In the genomic region with DNA sequence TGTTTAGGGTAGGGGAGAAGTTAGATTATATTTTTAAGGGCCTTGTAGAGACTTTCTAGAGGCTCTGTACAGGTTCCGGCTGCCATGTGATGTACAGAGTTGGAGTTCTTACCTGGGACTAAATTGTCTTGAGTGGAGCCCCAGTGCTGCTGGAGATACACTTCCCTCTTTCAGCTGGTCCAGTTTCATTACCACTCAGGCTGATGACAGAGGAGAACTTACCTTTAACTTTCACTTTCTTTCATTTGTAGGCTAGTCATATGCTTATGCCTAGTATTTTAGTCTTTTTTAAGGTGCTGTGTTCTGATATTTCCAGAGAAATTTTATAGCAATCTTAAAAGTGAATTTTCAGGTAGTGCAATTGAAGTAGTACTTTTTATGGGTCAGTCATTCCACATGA, we compare ENCODE assay signal across 14 cellular contexts.
DNase-seq lines count a peak whose midpoint lies in the region; ATAC-seq, FAIRE-seq and TF ChIP-seq lines count a peak whose summit lies in the region.
"Had no signal": no experiment of that assay in that cellular context is flagged by ENCODE, and none has a peak within 500 bp of the region (broad histone marks: within the 10 kb centered on the region; RNA-seq: fewer than 3 reads in every experiment).

No MANE protein-coding gene starts in this region.

- peaks cover 14% of the 10 kb centered on the region for H3K4me1 Mint-ChIP-seq in T-helper 17 cell
- H3K4me1 Mint-ChIP-seq in naive thymus-derived CD8-positive, alpha-beta T cell, result peaks cover 13 to 25% (median 23%) of the 10 kb centered on the region in 4 donors

- 100% methylated on average over 1 of the region's 1 CpG for WGBS in SK-N-SH (ENCODE audit: low lambda C conversion rate)

- H3K27me3 ChIP-seq in SK-N-SH (ENCODE audit: insufficient read depth), result no peaks in the 10 kb centered on the region
- H3K27me3 ChIP-seq in uterus, result no peaks in the 10 kb centered on the region
- H3K27me3 ChIP-seq: tibial nerve had no signal

- no peaks in the 10 kb centered on the region for H3K4me1 ChIP-seq in SK-N-SH (ENCODE audit: control insufficient read depth in 1 of 2, insufficient read depth in 2 of 2, low read depth in 1 of 2, low read length in 1 of 2)
- H3K4me1 ChIP-seq in uterus, result no peaks in the 10 kb centered on the region

- H3K27ac ChIP-seq in SK-N-SH (ENCODE audit: low read depth in 2 of 2, low read length in 1 of 2) (no peak overlapping the region), uterus (no peak overlapping the region)
- H3K27ac ChIP-seq: tibial nerve had no signal

- peaks cover 3% of the 10 kb centered on the region for H3F3A ChIP-seq in SK-N-SH (replicated peaks; ENCODE audit: insufficient read depth)

- CTCF ChIA-PET in SK-N-SH (lab: Yijun Ruan, JAX), result interaction anchor here (1.0 to 4.1 kb wide), 3 partner anchors 10 to 475 kb away, joined by 4 to 34 read pairs (median 9); no protein-coding TSS in a partner anchor

- TF ChIP-seq CTCF in SK-N-SH (IDR thresholded peaks at IDR 0.05) (no peak), uterus (IDR thresholded peaks at IDR 0.05) (no peak)

- peaks cover 4% of the 10 kb centered on the region for H3K36me3 Mint-ChIP-seq in T-helper 17 cell (ENCODE audit: low read depth)
- H3K36me3 Mint-ChIP-seq in naive thymus-derived CD8-positive, alpha-beta T cell, result peaks cover 0 to 39% (median 6%) of the 10 kb centered on the region in 3 donors

- H3K9ac ChIP-seq in SK-N-SH, result no peak overlapping the region

- no peaks in the 10 kb centered on the region for H3K9me3 Mint-ChIP-seq in naive thymus-derived CD8-positive, alpha-beta T cell
- H3K9me3 Mint-ChIP-seq: CD4-positive, alpha-beta T cell; neural crest cell had no signal

- POLR2A ChIA-PET in SK-N-SH (lab: Yijun Ruan, JAX), result no interaction called here
- POLR2A ChIA-PET in naive thymus-derived CD8-positive, alpha-beta T cell (lab: Charles Lee), result no interaction called here

- peaks cover 16% of the 10 kb centered on the region; the same call in 1 of the 2 replicates for H3K79me2 ChIP-seq in SK-N-SH (ENCODE audit: insufficient read depth)

- no peak for TF ChIP-seq EP300 in SK-N-SH (IDR thresholded peaks at IDR 0.05; ENCODE audit: borderline replicate concordance in 1 of 2, low read depth in 1 of 2, low read length in 1 of 2)

- H3K9me3 ChIP-seq in T-helper 17 cell (ENCODE audit: control insufficient read depth, low read length, poor library complexity, severe bottlenecking) (no peaks in the 10 kb centered on the region), SK-N-SH (no peaks in the 10 kb centered on the region), uterus (no peaks in the 10 kb centered on the region)
- H3K9me3 ChIP-seq: tibial nerve had no signal

- no peaks in the 10 kb centered on the region for H3K27me3 Mint-ChIP-seq in T-helper 17 cell
- no peaks in the 10 kb centered on the region for H3K27me3 Mint-ChIP-seq in naive thymus-derived CD8-positive, alpha-beta T cell
- H3K27me3 Mint-ChIP-seq: CD4-positive, alpha-beta T cell had no signal

- H3K4me3 ChIP-seq in SK-N-SH (ENCODE audit: low read depth in 2 of 2, low read length in 1 of 2), result no peak overlapping the region
- no peak overlapping the region for H3K4me3 ChIP-seq in uterus
- H3K4me3 ChIP-seq: tibial nerve had no signal

- peak; percentile 88 for FAIRE-seq in GM12891 (lab: Jason Lieb, UNC)

- no peak overlapping the region for H3K4me3 Mint-ChIP-seq in T-helper 17 cell
- no peak overlapping the region for H3K4me3 Mint-ChIP-seq in naive thymus-derived CD8-positive, alpha-beta T cell
- H3K4me3 Mint-ChIP-seq: CD4-positive, alpha-beta T cell; neural crest cell had no signal

- H3K36me3 ChIP-seq in SK-N-SH (replicated peaks in 1 of 2; ENCODE audit: control insufficient read depth in 1 of 2, insufficient read depth in 2 of 2, low read length in 1 of 2), result peaks cover 15 to 28% of the 10 kb centered on the region in 2 experiments
- H3K36me3 ChIP-seq in uterus, result no peaks in the 10 kb centered on the region

- H3K9me2 ChIP-seq in SK-N-SH, result no peaks in the 10 kb centered on the region

- no peaks in the 10 kb centered on the region for H4K20me1 ChIP-seq in SK-N-SH (ENCODE audit: insufficient read depth)

- no peak for TF ChIP-seq RAD21 in SK-N-SH (IDR thresholded peaks at IDR 0.05; ENCODE audit: low read length)

- intact Hi-C loops in uterus (cut with DNase I; ENCODE audit: low total_unique reads), result no loop called here

- no peak overlapping the region for H2AFZ ChIP-seq in SK-N-SH (ENCODE audit: low read depth)

- no peak overlapping the region for H3K27ac Mint-ChIP-seq in T-helper 17 cell
- peak overlapping the region in 4 of 10 donors; percentile 11 to 62 (median 54) for H3K27ac Mint-ChIP-seq in naive thymus-derived CD8-positive, alpha-beta T cell
- H3K27ac Mint-ChIP-seq: CD4-positive, alpha-beta T cell had no signal

- no peak overlapping the region for H3K4me2 ChIP-seq in SK-N-SH

- ATAC-seq in GM19468 (IDR thresholded peaks at IDR 0.05; ENCODE audit: extremely low read depth, unreplicated experiment), result peak; percentile 76
- ATAC-seq in HG03196 (IDR thresholded peaks at IDR 0.05; ENCODE audit: unreplicated experiment), result peak; percentile 88
- ATAC-seq in T-helper 17 cell, result peak; percentile 40
- ATAC-seq in naive thymus-derived CD8-positive, alpha-beta T cell, result no peak

- peak; percentile 29 for DNase-seq in GM12891 (ENCODE audit: insufficient read length, low spot score)
- DNase-seq in T-helper 17 cell, result no peak
- no peak for DNase-seq in SK-N-SH
- no peak for DNase-seq in activated CD8-positive, alpha-beta memory T cell treated with anti-CD3 and anti-CD28 coated beads, Interleukin-2, amount 50 U/mL, for 4 hours
- no peak for DNase-seq in naive thymus-derived CD8-positive, alpha-beta T cell
- no peak for DNase-seq in uterus
- DNase-seq: CD4-positive, alpha-beta T cell; cortex of kidney; NCI-H2171 treated with DMSO at 0.1 percent for 48 hours; SW 1271 had no signal

- TF ChIP-seq POLR2A in GM12891 (IDR thresholded peaks at IDR 0.05; ENCODE audit: low read depth, low read length) (no peak), uterus (IDR thresholded peaks at IDR 0.05) (no peak)

TF ChIP-seq in GM12891, 5 proteins besides CTCF, POLR2A, EP300 and RAD21:
- no peak for TF ChIP-seq POU2F2 (IDR thresholded peaks at IDR 0.05; ENCODE audit: low read depth, low read length)
- peak; percentile 97 for TF ChIP-seq SPI1 (IDR thresholded peaks at IDR 0.05; ENCODE audit: low read depth, low read length)

TF ChIP-seq in SK-N-SH, 30 proteins besides CTCF, POLR2A, EP300 and RAD21:
- TF ChIP-seq, protein P1, sequence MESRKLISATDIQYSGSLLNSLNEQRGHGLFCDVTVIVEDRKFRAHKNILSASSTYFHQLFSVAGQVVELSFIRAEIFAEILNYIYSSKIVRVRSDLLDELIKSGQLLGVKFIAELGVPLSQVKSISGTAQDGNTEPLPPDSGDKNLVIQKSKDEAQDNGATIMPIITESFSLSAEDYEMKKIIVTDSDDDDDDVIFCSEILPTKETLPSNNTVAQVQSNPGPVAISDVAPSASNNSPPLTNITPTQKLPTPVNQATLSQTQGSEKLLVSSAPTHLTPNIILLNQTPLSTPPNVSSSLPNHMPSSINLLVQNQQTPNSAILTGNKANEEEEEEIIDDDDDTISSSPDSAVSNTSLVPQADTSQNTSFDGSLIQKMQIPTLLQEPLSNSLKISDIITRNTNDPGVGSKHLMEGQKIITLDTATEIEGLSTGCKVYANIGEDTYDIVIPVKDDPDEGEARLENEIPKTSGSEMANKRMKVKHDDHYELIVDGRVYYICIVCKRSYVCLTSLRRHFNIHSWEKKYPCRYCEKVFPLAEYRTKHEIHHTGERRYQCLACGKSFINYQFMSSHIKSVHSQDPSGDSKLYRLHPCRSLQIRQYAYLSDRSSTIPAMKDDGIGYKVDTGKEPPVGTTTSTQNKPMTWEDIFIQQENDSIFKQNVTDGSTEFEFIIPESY (IDR thresholded peaks at IDR 0.05; ENCODE audit: borderline replicate concordance, low read depth), result no peak
- TF ChIP-seq SIN3A (IDR thresholded peaks at IDR 0.05; ENCODE audit: borderline replicate concordance, low read depth, low read length) (no peak), YY1 (IDR thresholded peaks at IDR 0.05; ENCODE audit: low read depth) (no peak), RCOR1 (IDR thresholded peaks at IDR 0.05; ENCODE audit: low read length) (no peak), NRF1 (IDR thresholded peaks at IDR 0.05; ENCODE audit: low read depth, low read length) (no peak), TEAD4 (IDR thresholded peaks at IDR 0.05; ENCODE audit: borderline replicate concordance, insufficient read depth) (no peak), TAF1 (IDR thresholded peaks at IDR 0.05; ENCODE audit: borderline replicate concordance, low read depth, low read length) (no peak)

Comparison
In these comparisons a context has a peak if more than half of its experiments do, and no peak if none do; other contexts are left out.
1. ATAC-seq: peak in GM19468 (single experiment), HG03196 (single experiment) and T-helper 17 cell (single experiment); none in naive thymus-derived CD8-positive, alpha-beta T cell (0 of 2).